11 cellular contexts compared by ENCODE assay signal in the genomic region with DNA sequence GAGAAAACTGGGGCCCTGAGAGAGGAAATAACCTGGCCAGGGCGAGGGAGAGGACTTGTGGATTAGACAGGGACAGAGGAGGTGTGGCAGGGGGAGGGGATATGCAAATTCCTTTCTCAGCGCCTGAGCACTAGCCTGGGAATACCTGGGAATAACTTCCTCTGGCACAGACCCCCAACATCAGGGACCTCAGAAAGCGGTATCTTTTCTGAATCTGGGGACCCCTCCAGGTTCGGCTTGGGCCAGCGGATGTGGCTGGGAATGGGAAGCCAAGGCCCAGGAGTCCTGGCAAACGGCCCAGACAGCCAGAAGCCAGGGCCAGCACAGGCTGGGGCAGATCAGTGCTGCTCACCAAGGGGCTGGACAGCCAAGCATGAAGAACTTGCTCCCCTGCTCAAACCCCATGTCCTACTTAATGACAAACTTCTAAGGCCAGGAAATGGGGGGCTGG. TPM values are rescaled to one million over a fixed set of nuclear protein-coding genes. Genes with fewer than 3 reads are reported as not detected.
DNase-seq lines count a peak whose midpoint lies in the region; ATAC-seq, FAIRE-seq and TF ChIP-seq lines count a peak whose summit lies in the region.
"Had no signal": no experiment of that assay in that cellular context is flagged by ENCODE, and none has a peak within 500 bp of the region (broad histone marks: within the 10 kb centered on the region; RNA-seq: fewer than 3 reads in every experiment).

No MANE protein-coding gene starts in this region.

- H3K56ac ChIP-seq in H9 (ENCODE audit: insufficient read length, low read depth, low read length) = no peak overlapping the region

- peaks cover 19 to 27% of the 10 kb centered on the region in 2 experiments for H3K4me1 Mint-ChIP-seq in H9
- H3K4me1 Mint-ChIP-seq in astrocyte (ENCODE audit: low read depth, unreplicated experiment) = no peaks in the 10 kb centered on the region
- H3K4me1 Mint-ChIP-seq in activated T-helper 2 cell treated with anti-CD3 and anti-CD28 coated beads, Interferon-gamma antibody, Interleukin-2, Interleukin-4, amounts not matched to agents 10 μg/mL and 5 μg/mL and 100 μg/mL, durations not matched to agents 14 hours and 24 hours and 36 hours (ENCODE audit: low read depth) = peaks cover 3% of the 10 kb centered on the region
- H3K4me1 Mint-ChIP-seq: central memory CD8-positive, alpha-beta T cell had no signal

- FAIRE-seq in astrocyte (lab: Jason Lieb, UNC) = no peak

- H3K14ac ChIP-seq in H9 (ENCODE audit: insufficient read depth, low read length) = no peak overlapping the region

- H3K4me2 ChIP-seq in H9 (ENCODE audit: insufficient read depth, insufficient read length, low read length) (no peak overlapping the region), astrocyte (ENCODE audit: low read length) (peak overlapping the region; percentile 36)

- no peak overlapping the region for H2BK12ac ChIP-seq in H9 (ENCODE audit: insufficient read length, low read depth, low read length)

- H3K23me2 ChIP-seq in H9 (ENCODE audit: insufficient read length, low read depth, low read length, poor library complexity, severe bottlenecking) = no peaks in the 10 kb centered on the region

- H3K9me3 ChIP-seq in H9 (ENCODE audit: control insufficient read depth, low read depth, low read length) (no peaks in the 10 kb centered on the region), astrocyte (ENCODE audit: insufficient read depth, low read depth, low read length) (no peaks in the 10 kb centered on the region)

- peaks cover 8% of the 10 kb centered on the region for H3K27me3 Mint-ChIP-seq in H9 (ENCODE audit: low read depth)
- H3K27me3 Mint-ChIP-seq in astrocyte (ENCODE audit: low read depth, unreplicated experiment) = peaks cover 12% of the 10 kb centered on the region
- no peaks in the 10 kb centered on the region for H3K27me3 Mint-ChIP-seq in activated T-helper 2 cell treated with anti-CD3 and anti-CD28 coated beads, Interferon-gamma antibody, Interleukin-2, Interleukin-4, amounts not matched to agents 10 μg/mL and 5 μg/mL and 100 μg/mL, durations not matched to agents 14 hours and 24 hours and 36 hours (ENCODE audit: low read depth)
- H3K27me3 Mint-ChIP-seq: central memory CD8-positive, alpha-beta T cell had no signal

- H3K27me3 ChIP-seq in H9 (ENCODE audit: insufficient read depth, low read length) = no peaks in the 10 kb centered on the region
- peaks cover 5% of the 10 kb centered on the region for H3K27me3 ChIP-seq in astrocyte (ENCODE audit: insufficient read depth, low read length)

- H3K4me3 ChIP-seq in astrocyte (ENCODE audit: insufficient read depth, low read depth, low read length) = no peak overlapping the region

- H3K27ac Mint-ChIP-seq in H9 (no peak overlapping the region; a peak in 1 of 7 replicates), astrocyte (ENCODE audit: unreplicated experiment) (no peak overlapping the region)
- no peak overlapping the region for H3K27ac Mint-ChIP-seq in activated T-helper 2 cell treated with anti-CD3 and anti-CD28 coated beads, Interferon-gamma antibody, Interleukin-2, Interleukin-4, amounts not matched to agents 10 μg/mL and 5 μg/mL and 100 μg/mL, durations not matched to agents 14 hours and 24 hours and 36 hours

- ATAC-seq in HG03045 (IDR thresholded peaks at IDR 0.05; ENCODE audit: unreplicated experiment) = no peak
- no peak for ATAC-seq in GM21529 (IDR thresholded peaks at IDR 0.05; ENCODE audit: unreplicated experiment)

- no CpG with 5 or more reads among the region's 6 CpGs for WGBS in H9 (ENCODE audit: extremely low coverage, insufficient read length, low lambda C conversion rate)

- DNase-seq in H9 = peak; percentile 84
- peak; percentile 31 for DNase-seq in astrocyte (ENCODE audit: low read depth)
- DNase-seq in hepatic stellate cell (ENCODE audit: low spot score) = peak; percentile 63
- DNase-seq in renal cortical epithelial cell (ENCODE audit: low read depth) = peak; percentile 66
- no peak for DNase-seq in activated T-helper 2 cell treated with anti-CD3 and anti-CD28 coated beads, Interferon-gamma antibody, Interleukin-2, Interleukin-4, amounts not matched to agents 10 μg/mL and 5 μg/mL and 100 μg/mL, durations not matched to agents 14 hours and 24 hours and 36 hours (ENCODE audit: low spot score)
- no peak for DNase-seq in NCI-H345 treated with DMSO at 0.1 percent for 48 hours (lab: John Stamatoyannopoulos, UW; ENCODE audit: unreplicated experiment)
- DNase-seq: activated CD8-positive, alpha-beta memory T cell treated with anti-CD3 and anti-CD28 coated beads, Interleukin-2, amount 50 U/mL, for 48 hours; NCI-H345 had no signal

- TF ChIP-seq CTCF in H9 (conservative IDR thresholded peaks at IDR 0.05) (no peak), astrocyte (IDR thresholded peaks at IDR 0.05; ENCODE audit: insufficient read depth, low read depth, low read length) (no peak)

- peaks cover 3 to 6% of the 10 kb centered on the region in 2 experiments; a peak in 3 of 5 replicates for H3K9me3 Mint-ChIP-seq in H9
- H3K9me3 Mint-ChIP-seq in astrocyte (ENCODE audit: unreplicated experiment) = peaks cover 6% of the 10 kb centered on the region
- no peaks in the 10 kb centered on the region for H3K9me3 Mint-ChIP-seq in activated T-helper 2 cell treated with anti-CD3 and anti-CD28 coated beads, Interferon-gamma antibody, Interleukin-2, Interleukin-4, amounts not matched to agents 10 μg/mL and 5 μg/mL and 100 μg/mL, durations not matched to agents 14 hours and 24 hours and 36 hours
- H3K9me3 Mint-ChIP-seq: central memory CD8-positive, alpha-beta T cell had no signal

- H4K8ac ChIP-seq in H9 (replicated peaks; ENCODE audit: insufficient read length, low read depth, low read length) = no peak overlapping the region

- H3K23ac ChIP-seq in H9 (ENCODE audit: insufficient read length, low read depth, low read length) = no peak overlapping the region

- no peak overlapping the region for H3K27ac ChIP-seq in H9 (ENCODE audit: insufficient read length, low read depth, low read length)
- no peak overlapping the region for H3K27ac ChIP-seq in astrocyte (ENCODE audit: low read depth, low read length)

- H2AK5ac ChIP-seq in H9 (ENCODE audit: insufficient read length, low read length) = no peak overlapping the region

- H3K36me3 ChIP-seq in astrocyte (ENCODE audit: insufficient read depth, low read length) = no peaks in the 10 kb centered on the region

- H2BK120ac ChIP-seq in H9 (ENCODE audit: low read depth, low read length, poor library complexity, severe bottlenecking) = no peak overlapping the region

- no peak overlapping the region for H4K5ac ChIP-seq in H9 (ENCODE audit: insufficient read length, low read depth, low read length)

- H3T11ph ChIP-seq in H9 (ENCODE audit: low read length) = no peak overlapping the region

- H2BK15ac ChIP-seq in H9 (ENCODE audit: low read depth, low read length) = no peak overlapping the region

- no peaks in the 10 kb centered on the region for H3K79me1 ChIP-seq in H9 (ENCODE audit: insufficient read depth, low read depth, low read length, poor library complexity, severe bottlenecking)

- H3K4me1 ChIP-seq in H9 (ENCODE audit: insufficient read depth, low read length) (no peaks in the 10 kb centered on the region), astrocyte (ENCODE audit: insufficient read depth, low read length) (no peaks in the 10 kb centered on the region)

- no peaks in the 10 kb centered on the region for H4K20me1 ChIP-seq in H9 (ENCODE audit: control insufficient read depth, insufficient read depth, insufficient read length)
- no peaks in the 10 kb centered on the region for H4K20me1 ChIP-seq in astrocyte (ENCODE audit: insufficient read depth, low read length)

- H3K9ac ChIP-seq in H9 (ENCODE audit: extremely low read depth, insufficient read length, low read length) (no peak overlapping the region), astrocyte (ENCODE audit: low read length) (no peak overlapping the region)

- H2AFZ ChIP-seq in H9 (ENCODE audit: low read length) (peak overlapping the region; percentile 81), astrocyte (ENCODE audit: low read depth, low read length) (no peak overlapping the region)

- no peak overlapping the region for H2BK5ac ChIP-seq in H9 (ENCODE audit: insufficient read length, low read length)

- intact Hi-C loops in activated T-helper 2 cell treated with anti-CD3 and anti-CD28 coated beads, Interferon-gamma antibody, Interleukin-2, Interleukin-4, amounts not matched to agents 10 μg/mL and 5 μg/mL and 100 μg/mL, durations not matched to agents 14 hours and 24 hours and 36 hours (cut with micrococcal nuclease) = loop anchor here (5.0 kb wide), 1 partner anchor 286 kb away; no protein-coding TSS in a partner anchor

- no peak overlapping the region for H3K18ac ChIP-seq in H9 (ENCODE audit: insufficient read length, low read depth, low read length)

- H3K4me3 Mint-ChIP-seq in H9 (peak overlapping the region in 1 of 2 experiments; percentile 17; a peak in 1 of 5 replicates), astrocyte (ENCODE audit: unreplicated experiment) (no peak overlapping the region)
- no peak overlapping the region for H3K4me3 Mint-ChIP-seq in activated T-helper 2 cell treated with anti-CD3 and anti-CD28 coated beads, Interferon-gamma antibody, Interleukin-2, Interleukin-4, amounts not matched to agents 10 μg/mL and 5 μg/mL and 100 μg/mL, durations not matched to agents 14 hours and 24 hours and 36 hours (ENCODE audit: low read depth)
- H3K4me3 Mint-ChIP-seq: central memory CD8-positive, alpha-beta T cell had no signal

- no peak overlapping the region for H4K91ac ChIP-seq in H9 (ENCODE audit: insufficient read length, low read depth, low read length)

- peaks cover 0 to 3% (median 0%) of the 10 kb centered on the region in 3 experiments; a peak in 4 of 7 replicates for H3K36me3 Mint-ChIP-seq in H9 (ENCODE audit: insufficient read depth in 1 of 3, low read depth in 3 of 3)
- no peaks in the 10 kb centered on the region for H3K36me3 Mint-ChIP-seq in astrocyte (ENCODE audit: low read depth, unreplicated experiment)
- no peaks in the 10 kb centered on the region for H3K36me3 Mint-ChIP-seq in activated T-helper 2 cell treated with anti-CD3 and anti-CD28 coated beads, Interferon-gamma antibody, Interleukin-2, Interleukin-4, amounts not matched to agents 10 μg/mL and 5 μg/mL and 100 μg/mL, durations not matched to agents 14 hours and 24 hours and 36 hours (ENCODE audit: low read depth)

- H3K79me2 ChIP-seq in H9 (ENCODE audit: insufficient read depth, low read length) (no peaks in the 10 kb centered on the region), astrocyte (ENCODE audit: insufficient read depth, low read length) (no peaks in the 10 kb centered on the region)

- H2BK20ac ChIP-seq in H9 (ENCODE audit: low read depth, low read length, poor library complexity, severe bottlenecking) = no peak overlapping the region

- H3K4ac ChIP-seq in H9 (ENCODE audit: low read depth, low read length) = no peak overlapping the region

RNA-seq across cellular contexts. Expression of a gene that starts 9.2 kb away (rescaled TPM):
- total RNA-seq in H9 (2021) (2.2 and 3.2 TPM in 2 replicates), astrocyte (not detected in 2 replicates), renal cortical epithelial cell (0.20 TPM in 1 of 2 replicates, not detected in the other)
- total RNA-seq in activated T-helper 2 cell treated with anti-CD3 and anti-CD28 coated beads, Interferon-gamma antibody, Interleukin-2, Interleukin-4, amounts not matched to agents 10 μg/mL and 5 μg/mL and 100 μg/mL, durations not matched to agents 14 hours and 24 hours and 36 hours = 0.64 and 0.96 TPM in 2 replicates

RNA-seq across cellular contexts. Expression of a gene that starts 20.8 kb away (rescaled TPM):
- total RNA-seq in H9 (2021) = 0.13 and 0.35 TPM in 2 replicates
- total RNA-seq in astrocyte = 0.14 TPM in 1 of 2 replicates, not detected in the other
- 3.3 and 11.1 TPM in 2 replicates for total RNA-seq in renal cortical epithelial cell
- total RNA-seq in activated T-helper 2 cell treated with anti-CD3 and anti-CD28 coated beads, Interferon-gamma antibody, Interleukin-2, Interleukin-4, amounts not matched to agents 10 μg/mL and 5 μg/mL and 100 μg/mL, durations not matched to agents 14 hours and 24 hours and 36 hours = 57.4 and 60.0 TPM in 2 replicates

RNA-seq across cellular contexts. Expression of a gene that starts 55.9 kb away (rescaled TPM):
- total RNA-seq in H9 (2021) (43.8 and 45.6 TPM in 2 replicates), astrocyte (43.6 and 46.3 TPM in 2 replicates), renal cortical epithelial cell (60.6 and 89.1 TPM in 2 replicates)
- total RNA-seq in activated T-helper 2 cell treated with anti-CD3 and anti-CD28 coated beads, Interferon-gamma antibody, Interleukin-2, Interleukin-4, amounts not matched to agents 10 μg/mL and 5 μg/mL and 100 μg/mL, durations not matched to agents 14 hours and 24 hours and 36 hours = 51.2 and 51.8 TPM in 2 replicates

Comparison
In these comparisons a context has a peak if more than half of its experiments do, and no peak if none do; other contexts are left out.
1. DNase-seq: peak in H9 (single experiment), astrocyte (single experiment), hepatic stellate cell (single experiment) and renal cortical epithelial cell (single experiment); none in activated T-helper 2 cell treated with anti-CD3 and anti-CD28 coated beads, Interferon-gamma antibody, Interleukin-2, Interleukin-4, amounts not matched to agents 10 μg/mL and 5 μg/mL and 100 μg/mL, durations not matched to agents 14 hours and 24 hours and 36 hours (single experiment) and NCI-H345 treated with DMSO at 0.1 percent for 48 hours (single experiment).